26 cellular contexts compared by ENCODE assay signal in genomic region chr17:74218436-74218835, GRCh38. TPM values are rescaled to one million over a fixed set of nuclear protein-coding genes. Genes with fewer than 3 reads are reported as not detected.
"Had no signal": no experiment of that assay in that cellular context is flagged by ENCODE, and none has a peak within 500 bp of the region (broad histone marks: within the 10 kb centered on the region; RNA-seq: fewer than 3 reads in every experiment).

No MANE protein-coding gene starts in this region.

- H3K27ac Mint-ChIP-seq: mesothelial cell of epicardium; natural killer cell; stimulated activated naive B cell treated with anti-CD40 and anti-IgM and Interleukin-4, amounts not matched to agents 10 μg/mL and 1 μg/mL and 100 μg/mL, for 72 hours; stimulated activated naive CD8-positive, alpha-beta T cell treated with anti-CD3 and anti-CD28 coated beads, Interleukin-15, amount 100 ng/mL, for 72 hours had no signal

- H3K4me1 ChIP-seq: foreskin keratinocyte had no signal

- H3K4me3 Mint-ChIP-seq: mesothelial cell of epicardium; natural killer cell; stimulated activated naive B cell treated with anti-CD40 and anti-IgM and Interleukin-4, amounts not matched to agents 10 μg/mL and 1 μg/mL and 100 μg/mL, for 72 hours; stimulated activated naive CD8-positive, alpha-beta T cell treated with anti-CD3 and anti-CD28 coated beads, Interleukin-15, amount 100 ng/mL, for 72 hours had no signal

- DNase-seq: central memory CD4-positive, alpha-beta T cell; effector CD8-positive, alpha-beta T cell; foreskin keratinocyte; left colon; natural killer cell; psoas muscle; sigmoid colon; stimulated activated CD4-positive, alpha-beta T cell treated with anti-CD3 and anti-CD28 coated beads, Interleukin-2, amount 100 ng/mL, for 24 hours; stimulated activated CD4-positive, alpha-beta T cell treated with anti-CD3 and anti-CD28 coated beads, Interleukin-4, amount 100 ng/mL, for 4 hours; stimulated activated naive B cell treated with anti-CD40 and anti-IgM and Interleukin-4, amounts not matched to agents 10 μg/mL and 1 μg/mL and 100 μg/mL, for 72 hours; stimulated activated naive CD8-positive, alpha-beta T cell treated with anti-CD3 and anti-CD28 coated beads, Interleukin-15, amount 100 ng/mL, for 72 hours; transverse colon had no signal

- H3K27me3 Mint-ChIP-seq: stimulated activated naive B cell treated with anti-CD40 and anti-IgM and Interleukin-4, amounts not matched to agents 10 μg/mL and 1 μg/mL and 100 μg/mL, for 72 hours had no signal

- H3K36me3 Mint-ChIP-seq: mesothelial cell of epicardium, natural killer cell had no signal

- H3K9me3 Mint-ChIP-seq: stimulated activated naive CD8-positive, alpha-beta T cell treated with anti-CD3 and anti-CD28 coated beads, Interleukin-15, amount 100 ng/mL, for 72 hours had no signal

- ATAC-seq: foreskin keratinocyte; left colon; natural killer cell; psoas muscle; stimulated activated naive B cell treated with anti-CD40 and anti-IgM and Interleukin-4, amounts not matched to agents 10 μg/mL and 1 μg/mL and 100 μg/mL, for 72 hours; stimulated activated naive CD8-positive, alpha-beta T cell treated with anti-CD3 and anti-CD28 coated beads, Interleukin-15, amount 100 ng/mL, for 72 hours had no signal

- H3K4me2 ChIP-seq: hepatocyte had no signal

- H2AFZ ChIP-seq: hepatocyte had no signal

- H3K4me3 ChIP-seq: coronary artery, hepatocyte, psoas muscle, sigmoid colon, skin epidermis, thoracic aorta, transverse colon had no signal

- H3K27ac ChIP-seq: coronary artery, foreskin keratinocyte, hepatocyte, psoas muscle, sigmoid colon, skin epidermis, thoracic aorta, transverse colon had no signal

- H3K27me3 ChIP-seq: hepatocyte, sigmoid colon had no signal

- H3K79me2 ChIP-seq: hepatocyte had no signal

- H3K9me3 ChIP-seq: psoas muscle, sigmoid colon, thoracic aorta, transverse colon had no signal

- H3K36me3 ChIP-seq: transverse colon had no signal

RNA-seq across cellular contexts. Expression of gene DNAI2, which starts 55.6 kb away (rescaled TPM):
- total RNA-seq: chondrocyte, foreskin keratinocyte, hepatocyte, kidney epithelial cell, left colon, liver, lung microvascular endothelial cell, mesothelial cell of epicardium, myocyte, omental fat pad, psoas muscle, sigmoid colon, subcutaneous adipose tissue, thoracic aorta, transverse colon, ureter had no signal
- polyA plus RNA-seq: esophagus, foreskin keratinocyte, hepatocyte, liver, psoas muscle had no signal
